8 cellular contexts compared by ENCODE assay signal in the genomic region with DNA sequence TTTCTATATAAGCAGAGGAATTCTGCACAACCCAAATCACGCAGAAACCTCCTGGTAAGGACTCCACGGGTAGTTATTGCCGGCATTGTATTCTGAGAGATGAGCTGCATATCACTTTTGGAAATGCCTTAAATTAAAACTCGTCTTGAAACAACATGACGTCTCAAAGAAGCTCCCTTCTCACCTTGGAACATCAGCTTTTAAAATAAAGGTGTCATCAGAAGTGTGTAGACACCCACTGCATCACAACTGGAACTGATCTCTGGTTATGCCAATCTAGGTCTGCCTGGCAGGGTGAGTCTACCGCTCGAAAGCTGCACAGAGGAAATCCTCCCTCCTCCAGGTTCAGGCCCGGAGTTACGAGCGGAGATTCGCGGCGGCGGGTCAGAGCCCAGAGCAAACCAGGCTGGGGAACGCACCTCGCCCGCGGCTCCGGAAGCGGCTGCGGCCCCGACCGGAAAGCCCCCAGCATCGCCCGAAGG. TPM values are rescaled to one million over a fixed set of nuclear protein-coding genes. Genes with fewer than 3 reads are reported as not detected.
DNase-seq lines count a peak whose midpoint lies in the region; ATAC-seq and TF ChIP-seq lines count a peak whose summit lies in the region.

No MANE protein-coding gene starts in this region.

- H3K36me3 ChIP-seq in Karpas-422 (ENCODE audit: insufficient read depth, low read length): peaks cover 40% of the 10 kb centered on the region

- H3K27me3 ChIP-seq in Karpas-422 (ENCODE audit: low read length) (no peaks in the 10 kb centered on the region), mononuclear cell (ENCODE audit: insufficient read depth, low read length) (no peaks in the 10 kb centered on the region)

- no peaks in the 10 kb centered on the region for H3K9me2 ChIP-seq in Karpas-422 (replicated peaks; ENCODE audit: insufficient read depth, low read length)

- H3K27ac ChIP-seq in 22Rv1 (peak overlapping the region; percentile 88), Karpas-422 (ENCODE audit: low read length) (peak overlapping the region; percentile 97), cingulate gyrus (ENCODE audit: low read depth, low read length) (peak overlapping the region; percentile 95)

- ATAC-seq in GM18907 (IDR thresholded peaks at IDR 0.05; ENCODE audit: unreplicated experiment) (peak; percentile 39), HG03196 (IDR thresholded peaks at IDR 0.05; ENCODE audit: unreplicated experiment) (no peak)

- no peak overlapping the region for H2AFZ ChIP-seq in Karpas-422 (ENCODE audit: low read length)

- peak overlapping the region; percentile 76 for H3K4me3 ChIP-seq in Karpas-422 (ENCODE audit: low read length)
- H3K4me3 ChIP-seq in mononuclear cell (ENCODE audit: low read length): peak overlapping the region; percentile 68

- TF ChIP-seq CTCF in 22Rv1 (IDR thresholded peaks at IDR 0.05): no peak

- no peaks in the 10 kb centered on the region for H3K9me3 ChIP-seq in Karpas-422 (ENCODE audit: low read length)
- H3K9me3 ChIP-seq in mononuclear cell (ENCODE audit: low read depth, low read length): no peaks in the 10 kb centered on the region

- in situ Hi-C loops in G401 (cut with HindIII; ENCODE audit: low sequenced_read_pairs): no loop called here

- peaks cover 33% of the 10 kb centered on the region for H4K20me1 ChIP-seq in Karpas-422 (ENCODE audit: insufficient read depth, low read depth, low read length)

- peak overlapping the region; percentile 88 for H3K4me2 ChIP-seq in Karpas-422 (ENCODE audit: low read depth, low read length, poor library complexity, severe bottlenecking)

- peaks cover 90% of the 10 kb centered on the region for H3K79me2 ChIP-seq in Karpas-422 (ENCODE audit: low read length)

- peaks cover 54% of the 10 kb centered on the region for H3K4me1 ChIP-seq in Karpas-422 (ENCODE audit: low read length)
- peaks cover 44% of the 10 kb centered on the region for H3K4me1 ChIP-seq in mononuclear cell (ENCODE audit: insufficient read depth, low read length)

- no peak for DNase-seq in Karpas-422
- no peak for DNase-seq in G401 (ENCODE audit: low spot score)
- no peak for DNase-seq in DMS153 (lab: John Stamatoyannopoulos, UW)

- peak overlapping the region; percentile 95 for H3K9ac ChIP-seq in Karpas-422 (ENCODE audit: low read length)

RNA-seq across cellular contexts. Expression of a gene that starts 1.0 kb away (rescaled TPM):
- total RNA-seq in Karpas-422 (2014; rRNA removed; shearing (Covaris generic); ENCODE audit: low replicate concordance): 235 and 297 TPM in 2 replicates
- total RNA-seq in mononuclear cell: 18.6 TPM
- 10.6 and 11.3 TPM in 2 replicates for total RNA-seq in G401 (2014; rRNA removed; shearing (Covaris generic))

Comparison
In these comparisons a context has a peak if more than half of its experiments do, and no peak if none do; other contexts are left out.
1. RNA of a gene that starts 1.0 kb away (total RNA-seq): 235 to 297 TPM in Karpas-422; 18.6 TPM in mononuclear cell (single experiment) and 10.6 to 11.3 TPM in G401; every median in the first group is over 10 times any median in the second.
2. Peak in every context shown above with its lines, with median percentiles within 50 percentile points of each other: H3K27ac ChIP-seq.